9 cellular contexts compared by ENCODE assay signal in the genomic region with DNA sequence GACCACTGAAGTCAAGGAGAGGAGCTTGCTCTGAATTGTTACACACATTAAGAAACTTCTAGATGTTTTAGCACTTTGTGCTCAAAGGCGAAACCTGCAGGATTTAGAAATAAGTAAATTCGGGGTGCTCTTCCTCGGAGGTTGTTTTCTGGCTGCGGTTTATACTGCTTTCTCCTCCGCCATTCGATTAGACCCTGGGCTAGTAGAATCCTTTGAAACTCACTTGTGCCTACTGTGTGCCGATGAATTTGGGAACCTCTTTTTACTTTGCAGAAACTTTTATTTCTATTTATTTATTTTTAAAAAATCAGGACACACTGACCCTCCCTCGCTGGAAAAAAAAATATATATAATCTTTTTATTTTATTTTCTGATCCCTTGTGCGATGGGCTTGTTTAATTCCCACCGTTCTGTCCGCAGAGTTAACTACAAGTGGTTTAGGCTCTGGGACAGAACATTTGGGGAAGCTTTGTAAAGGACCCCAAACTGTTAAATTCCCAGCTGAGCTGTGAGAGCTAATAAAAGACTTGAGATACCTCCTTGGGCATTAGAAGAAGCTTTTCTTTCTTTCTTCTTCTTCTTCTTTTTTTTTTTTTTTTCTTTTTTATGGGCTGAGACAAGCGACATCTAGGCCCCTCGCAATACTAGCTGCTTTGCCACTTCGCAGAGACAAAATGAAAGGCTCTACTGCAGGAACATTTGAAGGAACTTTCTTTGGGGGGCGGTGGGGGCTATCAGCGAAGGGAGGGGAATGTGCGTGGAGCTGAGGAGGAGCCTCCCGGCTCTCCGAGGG. TPM values are rescaled to one million over a fixed set of nuclear protein-coding genes. Genes with fewer than 3 reads are reported as not detected.
DNase-seq lines count a peak whose midpoint lies in the region; ATAC-seq, FAIRE-seq and TF ChIP-seq lines count a peak whose summit lies in the region.
"Had no signal": no experiment of that assay in that cellular context is flagged by ENCODE, and none has a peak within 500 bp of the region (broad histone marks: within the 10 kb centered on the region; RNA-seq: fewer than 3 reads in every experiment).

No MANE protein-coding gene starts in this region.

- H3K4me1 ChIP-seq in ACC112 (ENCODE audit: control insufficient read depth, insufficient read depth, low read length, unreplicated experiment) (peaks cover 11% of the 10 kb centered on the region), pancreas (no peaks in the 10 kb centered on the region)

- H3K36me3 ChIP-seq in ACC112 (ENCODE audit: insufficient read depth, low read length) (no peaks in the 10 kb centered on the region), pancreas (no peaks in the 10 kb centered on the region)

- peak overlapping the region; percentile 72 for H3K27ac ChIP-seq in ACC112 (ENCODE audit: low read depth, low read length)
- H3K27ac ChIP-seq in RWPE1: peak overlapping the region; percentile 88
- H3K27ac ChIP-seq in pancreas: peak overlapping the region; percentile 87 to 99 (median 92)
- H3K27ac ChIP-seq: C4-2B had no signal

- DNase-seq in RWPE1 (ENCODE audit: low spot score): peak; percentile 13
- DNase-seq in fibroblast of villous mesenchyme (ENCODE audit: low read depth): peak; percentile 34
- DNase-seq in pancreas: no peak
- DNase-seq in T-helper 9 cell: no peak
- no peak for DNase-seq in NCI-H345 treated with DMSO at 0.1 percent for 48 hours (lab: John Stamatoyannopoulos, UW; ENCODE audit: unreplicated experiment)
- DNase-seq in NCI-H2029 (lab: John Stamatoyannopoulos, UW): no peak
- no peak for DNase-seq in activated CD4-positive, CD25-positive, alpha-beta regulatory T cell (lab: John Stamatoyannopoulos, UW)

- no peak for TF ChIP-seq CTCF in RWPE1 (conservative IDR thresholded peaks at IDR 0.05; ENCODE audit: low read depth)
- no peak for TF ChIP-seq CTCF in fibroblast of villous mesenchyme (IDR thresholded peaks at IDR 0.05; ENCODE audit: insufficient read depth, low read depth, low read length)
- TF ChIP-seq CTCF in pancreas (IDR thresholded peaks at IDR 0.05): no peak

- H3K79me2 ChIP-seq in ACC112 (ENCODE audit: control insufficient read depth, insufficient read depth, low read length, unreplicated experiment): peaks cover 58% of the 10 kb centered on the region

- intact Hi-C loops in pancreas (cut with DNase I): loop anchor here in 2 of 3 donors (2.0 to 10.0 kb wide), 3 partner anchors 139 to 776 kb away; no protein-coding TSS in a partner anchor

- H3K27me3 ChIP-seq in ACC112 (ENCODE audit: insufficient read depth, low read length): no peaks in the 10 kb centered on the region
- H3K27me3 ChIP-seq in pancreas: no peaks in the 10 kb centered on the region

- WGBS in pancreas, 2 donors: 2 to 5% methylated on average over 19 of the region's 19 CpGs

- H3K4me3 ChIP-seq in ACC112 (ENCODE audit: low read depth, low read length): peak overlapping the region; percentile 96
- H3K4me3 ChIP-seq in fibroblast of villous mesenchyme (ENCODE audit: low read depth, low read length): peak overlapping the region; percentile 85
- peak overlapping the region; percentile 43 to 74 (median 66) for H3K4me3 ChIP-seq in pancreas

- POLR2A ChIA-PET in RWPE1 (lab: Yijun Ruan, JAX; ENCODE audit: low non-redundant PET): interaction anchor here (0.6 kb wide), 1 partner anchor 17 kb away, joined by 4 read pairs; no protein-coding TSS in a partner anchor

- ATAC-seq in pancreas: no peak

- CTCF ChIA-PET in RWPE1 (lab: Yijun Ruan, JAX): interaction anchor here (0.6 to 1.1 kb wide), 5 partner anchors 33 to 880 kb away, joined by 3 to 10 read pairs (median 5); no protein-coding TSS in a partner anchor

- no peaks in the 10 kb centered on the region for H3K9me3 ChIP-seq in pancreas

- H2AFZ ChIP-seq in ACC112 (ENCODE audit: low read length, unreplicated experiment): peak overlapping the region; percentile 60

- no peak for FAIRE-seq in pancreas (lab: Jason Lieb, UNC)

RNA-seq across cellular contexts. Expression of a gene that starts 3.8 kb away (rescaled TPM):
- total RNA-seq in fibroblast of villous mesenchyme (87.3 and 107 TPM in 2 replicates), pancreas (100 to 1,000 TPM in 1 of 6 donors, 10 to 100 TPM in 5; 48.6 to 129 (median 60.3) TPM)
- 10 to 100 TPM; 41.3 to 57.7 TPM for polyA plus RNA-seq in pancreas

Comparison
In these comparisons a context has a peak if more than half of its experiments do, and no peak if none do; other contexts are left out.
1. DNase-seq: peak in RWPE1 (single experiment) and fibroblast of villous mesenchyme (single experiment); none in pancreas (0 of 6), T-helper 9 cell (single experiment), NCI-H345 treated with DMSO at 0.1 percent for 48 hours (single experiment), NCI-H2029 (single experiment) and activated CD4-positive, CD25-positive, alpha-beta regulatory T cell (0 of 4).
2. Peak in every context shown above with its lines, with median percentiles within 50 percentile points of each other: H3K27ac ChIP-seq and H3K4me3 ChIP-seq.